In genomic region chr5:134648425-134649162, GRCh38 we compare ENCODE assay signal across 8 cellular contexts. TPM values are rescaled to one million over a fixed set of nuclear protein-coding genes. Genes with fewer than 3 reads are reported as not detected.
A peak's percentile ranks its signal among the peaks of the same experiment; 100 is the strongest.
DNase-seq lines count a peak whose midpoint lies in the region; ATAC-seq and TF ChIP-seq lines count a peak whose summit lies in the region.

SEC24A (plus strand) TSS chr5:134648785; CDS start chr5:134649077, 292 bp downstream.

- no peaks in the 10 kb centered on the region for H3K27me3 Mint-ChIP-seq in T-helper 17 cell

- peak; percentile 94 for DNase-seq in GM13977 (ENCODE audit: low spot score)
- peak; percentile 56 for DNase-seq in NCI-H146 treated with DMSO at 0.1 percent for 48 hours (lab: John Stamatoyannopoulos, UW; ENCODE audit: unreplicated experiment)
- DNase-seq in T-helper 17 cell: peak; percentile 84 to 94 (median 92)
- DNase-seq in amygdala (lab: John Stamatoyannopoulos, UW): peak; percentile 29 to 87 (median 71)
- peak; percentile 89 for DNase-seq in left ventricle myocardium inferior
- peak; percentile 81 for DNase-seq in prostate gland (ENCODE audit: low spot score)
- peak; percentile 86 for DNase-seq in ureter (ENCODE audit: low spot score)

- peaks cover 3% of the 10 kb centered on the region for H3K36me3 Mint-ChIP-seq in T-helper 17 cell (ENCODE audit: low read depth)

- ATAC-seq in HG02840 (IDR thresholded peaks at IDR 0.05; ENCODE audit: low FRiP score, unreplicated experiment) (peak; percentile 70), T-helper 17 cell (peak; percentile 91)

- under 1% methylated on average over 65 of the region's 69 CpGs for WGBS in prostate gland

- no peak for TF ChIP-seq CTCF in GM13977 (IDR thresholded peaks at IDR 0.05; ENCODE audit: extremely low read depth, insufficient read depth, missing control alignments)
- TF ChIP-seq CTCF in left ventricle myocardium inferior (IDR thresholded peaks at IDR 0.05; ENCODE audit: borderline replicate concordance): peak; percentile 8
- peak in 1 of 4 experiments; percentile 31 for TF ChIP-seq CTCF in prostate gland (IDR thresholded peaks at IDR 0.05)

- H3K4me1 Mint-ChIP-seq in T-helper 17 cell: peaks cover 18% of the 10 kb centered on the region

- H3K9me3 ChIP-seq in T-helper 17 cell (ENCODE audit: control insufficient read depth, low read length, poor library complexity, severe bottlenecking) (no peaks in the 10 kb centered on the region), left ventricle myocardium inferior (replicated peaks) (no peaks in the 10 kb centered on the region), prostate gland (no peaks in the 10 kb centered on the region)

- H3K4me1 ChIP-seq in left ventricle myocardium inferior (peaks cover 62% of the 10 kb centered on the region), prostate gland (replicated peaks) (peaks cover 4% of the 10 kb centered on the region)

- intact Hi-C loops in left ventricle myocardium inferior (cut with micrococcal nuclease) (no loop called here), prostate gland (cut with DNase I) (loop anchor here (1.0 kb wide), 1 partner anchor 17 kb away; no protein-coding TSS in a partner anchor)

- TF ChIP-seq POLR2A in prostate gland (IDR thresholded peaks at IDR 0.05): peak; percentile 71

- H3K27ac ChIP-seq in left ventricle myocardium inferior (replicated peaks) (peak within 1 kb of the TSS; percentile 93), prostate gland (peak within 1 kb of the TSS; percentile 86 to 88)

- H3K27ac Mint-ChIP-seq in T-helper 17 cell: peak within 1 kb of the TSS; percentile 99

- in situ Hi-C loops in GM13977 (cut with MboI; ENCODE audit: low pct_unique_long_range_greater_than_20kb, low sequenced_read_pairs, unreplicated experiment): no loop called here

- H3K36me3 ChIP-seq in left ventricle myocardium inferior (no peaks in the 10 kb centered on the region), prostate gland (no peaks in the 10 kb centered on the region)

- H3K27me3 ChIP-seq in left ventricle myocardium inferior (ENCODE audit: low read depth): no peaks in the 10 kb centered on the region
- no peaks in the 10 kb centered on the region for H3K27me3 ChIP-seq in prostate gland (replicated peaks; ENCODE audit: insufficient read depth)

- H3K4me3 Mint-ChIP-seq in T-helper 17 cell: peak within 1 kb of the TSS; percentile 97

- peak within 1 kb of the TSS; percentile 99 for H3K4me3 ChIP-seq in left ventricle myocardium inferior
- peak within 1 kb of the TSS; percentile 78 to 99 for H3K4me3 ChIP-seq in prostate gland

RNA-seq across cellular contexts. Expression of gene SEC24A, which starts in this region (rescaled TPM):
- total RNA-seq in T-helper 17 cell: 10 to 100 TPM; 17.0 to 21.0 TPM
- total RNA-seq in left ventricle myocardium inferior: 7.5 TPM
- 10 to 100 TPM; 15.5 to 20.0 TPM for total RNA-seq in prostate gland
- 23.7 TPM for total RNA-seq in ureter

Comparison
In these comparisons a context has a peak if more than half of its experiments do, and no peak if none do; other contexts are left out.
1. Peak in every context shown above with its lines: DNase-seq, ATAC-seq, H3K4me3 ChIP-seq and H3K27ac ChIP-seq.